Comparison of ENCODE assay signal across 12 cellular contexts in genomic region chr6:167858086-167858591, GRCh38. TPM values are rescaled to one million over a fixed set of nuclear protein-coding genes. Genes with fewer than 3 reads are reported as not detected.
A peak's percentile ranks its signal among the peaks of the same experiment; 100 is the strongest.
DNase-seq lines count a peak whose midpoint lies in the region; ATAC-seq, FAIRE-seq and TF ChIP-seq lines count a peak whose summit lies in the region.
"Had no signal": no experiment of that assay in that cellular context is flagged by ENCODE, and none has a peak within 500 bp of the region (broad histone marks: within the 10 kb centered on the region; RNA-seq: fewer than 3 reads in every experiment).

No MANE protein-coding gene starts in this region.

- H3K36me3 Mint-ChIP-seq in activated CD4-positive, alpha-beta memory T cell treated with anti-CD3 and anti-CD28 coated beads for 36 hours, result no peaks in the 10 kb centered on the region

- peaks cover 5% of the 10 kb centered on the region for H3K27me3 Mint-ChIP-seq in activated CD4-positive, alpha-beta memory T cell treated with anti-CD3 and anti-CD28 coated beads for 36 hours

- POLR2A ChIA-PET in activated CD4-positive, alpha-beta memory T cell treated with anti-CD3 and anti-CD28 coated beads for 36 hours (lab: Charles Lee), result no interaction called here
- POLR2A ChIA-PET in PC-9 (lab: Charles Lee; ENCODE audit: unreplicated experiment), result no interaction called here

- CTCF ChIA-PET in activated CD4-positive, alpha-beta memory T cell treated with anti-CD3 and anti-CD28 coated beads for 36 hours (lab: Charles Lee), result no interaction called here
- CTCF ChIA-PET in PC-9 (lab: Charles Lee), result no interaction called here

- TF ChIP-seq CTCF in AG09309 (IDR thresholded peaks at IDR 0.05; ENCODE audit: control insufficient read depth, insufficient read depth, low read depth, low read length, missing control alignments), result no peak
- TF ChIP-seq CTCF in mucosa of descending colon (IDR thresholded peaks at IDR 0.05), result no peak
- TF ChIP-seq CTCF in PC-9 (conservative IDR thresholded peaks at IDR 0.05), result no peak

- no peaks in the 10 kb centered on the region for H3K27me3 ChIP-seq in PC-9 (ENCODE audit: insufficient read depth, low read depth)
- no peaks in the 10 kb centered on the region for H3K27me3 ChIP-seq in effector memory CD4-positive, alpha-beta T cell (replicated peaks; ENCODE audit: control insufficient read depth, insufficient read depth, low read length, poor library complexity, severe bottlenecking)

- H3K27ac ChIP-seq in PC-9, result no peak overlapping the region
- no peak overlapping the region for H3K27ac ChIP-seq in effector memory CD4-positive, alpha-beta T cell (ENCODE audit: insufficient read depth, low read length, poor library complexity, severe bottlenecking)
- H3K27ac ChIP-seq: thoracic aorta had no signal

- H3F3A ChIP-seq in PC-9 (ENCODE audit: insufficient read depth, low read depth), result no peaks in the 10 kb centered on the region

- peaks cover 21% of the 10 kb centered on the region for H3K4me1 Mint-ChIP-seq in activated CD4-positive, alpha-beta memory T cell treated with anti-CD3 and anti-CD28 coated beads for 36 hours (ENCODE audit: low read depth)

- DNase-seq in AG09309 (ENCODE audit: low read depth) (peak; percentile 41), NCI-H226 (peak; percentile 56), mucosa of descending colon (no peak), PC-9 (no peak), SW 1271 (lab: John Stamatoyannopoulos, UW) (no peak)
- no peak for DNase-seq in activated CD4-positive, alpha-beta memory T cell treated with anti-CD3 and anti-CD28 coated beads for 36 hours
- no peak for DNase-seq in effector memory CD4-positive, alpha-beta T cell
- DNase-seq: NCI-H2029 treated with DMSO at 0.1 percent for 48 hours; stimulated activated CD4-positive, alpha-beta T cell treated with anti-CD3 and anti-CD28 coated beads, Interleukin-12 subunit alpha, Interleukin-12 subunit beta, amount 100 ng/mL, for 4 hours had no signal

- H3K4me2 ChIP-seq in PC-9, result no peak overlapping the region

- H3K9me3 ChIP-seq in mucosa of descending colon (no peaks in the 10 kb centered on the region), PC-9 (ENCODE audit: insufficient read depth, low read depth) (no peaks in the 10 kb centered on the region; the same call in 1 of the 2 replicates)
- no peaks in the 10 kb centered on the region for H3K9me3 ChIP-seq in effector memory CD4-positive, alpha-beta T cell (ENCODE audit: control insufficient read depth, low read length)
- H3K9me3 ChIP-seq: thoracic aorta had no signal

- H2AFZ ChIP-seq in PC-9, result no peak overlapping the region

- H3K4me1 ChIP-seq in mucosa of descending colon (ENCODE audit: low read depth) (peaks cover 7% of the 10 kb centered on the region), PC-9 (replicated peaks; ENCODE audit: insufficient read depth) (peaks cover 13% of the 10 kb centered on the region; the same call in 1 of the 2 replicates)
- H3K4me1 ChIP-seq in effector memory CD4-positive, alpha-beta T cell (ENCODE audit: control insufficient read depth, insufficient read depth, low read length, poor library complexity, severe bottlenecking), result no peaks in the 10 kb centered on the region

- H3K4me3 ChIP-seq in AG09309 (ENCODE audit: control insufficient read depth, low read depth, low read length), result no peak overlapping the region
- no peak overlapping the region for H3K4me3 ChIP-seq in mucosa of descending colon
- H3K4me3 ChIP-seq in PC-9, result no peak overlapping the region
- no peak overlapping the region for H3K4me3 ChIP-seq in effector memory CD4-positive, alpha-beta T cell (ENCODE audit: insufficient read depth, low read depth, low read length, poor library complexity, severe bottlenecking)
- H3K4me3 ChIP-seq: thoracic aorta had no signal

- no peaks in the 10 kb centered on the region for H3K9me2 ChIP-seq in PC-9 (ENCODE audit: insufficient read depth)

- H3K79me2 ChIP-seq in PC-9 (ENCODE audit: low read depth), result peaks cover 100% of the 10 kb centered on the region

- no peaks in the 10 kb centered on the region for H3K36me3 ChIP-seq in mucosa of descending colon (ENCODE audit: low read depth)
- H3K36me3 ChIP-seq in PC-9 (ENCODE audit: low read depth), result no peaks in the 10 kb centered on the region
- H3K36me3 ChIP-seq in effector memory CD4-positive, alpha-beta T cell (ENCODE audit: control insufficient read depth, insufficient read depth, low read length), result no peaks in the 10 kb centered on the region
- H3K36me3 ChIP-seq: thoracic aorta had no signal

- intact Hi-C loops in mucosa of descending colon (cut with DNase I, micrococcal nuclease), result no loop called here
- intact Hi-C loops in activated CD4-positive, alpha-beta memory T cell treated with anti-CD3 and anti-CD28 coated beads for 36 hours (cut with micrococcal nuclease), result loop anchor here (10.0 kb wide), 1 partner anchor 503 kb away; no protein-coding TSS in a partner anchor
- intact Hi-C loops in PC-9 (cut with micrococcal nuclease; ENCODE audit: unreplicated experiment), result loop anchor here (10.0 kb wide), 1 partner anchor 63 kb away; no protein-coding TSS in a partner anchor

- FAIRE-seq in endometrium (lab: Jason Lieb, UNC), result peak; percentile 21
- FAIRE-seq: TTC549 had no signal

- peak; percentile 53 for ATAC-seq in mucosa of descending colon

- H4K20me1 ChIP-seq in PC-9 (ENCODE audit: insufficient read depth), result peaks cover 14% of the 10 kb centered on the region

- no TSS peak for BruUV-seq in PC-9 (replicated peaks; lab: Mats Ljungman, UMichigan)

- no peak overlapping the region for H3K4me3 Mint-ChIP-seq in activated CD4-positive, alpha-beta memory T cell treated with anti-CD3 and anti-CD28 coated beads for 36 hours

- no peak overlapping the region for H3K27ac Mint-ChIP-seq in activated CD4-positive, alpha-beta memory T cell treated with anti-CD3 and anti-CD28 coated beads for 36 hours

- H3K9me3 Mint-ChIP-seq in activated CD4-positive, alpha-beta memory T cell treated with anti-CD3 and anti-CD28 coated beads for 36 hours, result no peaks in the 10 kb centered on the region

RNA-seq across cellular contexts. Expression of gene AFDN, which starts 31.4 kb away (rescaled TPM):
- total RNA-seq in mucosa of descending colon, result 100 to 1,000 TPM; 168 to 231 (median 208) TPM
- total RNA-seq in activated CD4-positive, alpha-beta memory T cell treated with anti-CD3 and anti-CD28 coated beads for 36 hours, result 10 to 100 TPM; 39.0 to 39.3 TPM
- total RNA-seq in PC-9 (2021), result 101 and 108 TPM in 2 replicates

Comparison
In these comparisons a context has a peak if more than half of its experiments do, and no peak if none do; other contexts are left out.
1. DNase-seq: peak in AG09309 (single experiment) and NCI-H226 (single experiment); none in mucosa of descending colon (0 of 3), activated CD4-positive, alpha-beta memory T cell treated with anti-CD3 and anti-CD28 coated beads for 36 hours (single experiment), PC-9 (0 of 2), SW 1271 (0 of 2) and effector memory CD4-positive, alpha-beta T cell (0 of 3).
2. intact Hi-C loops: an anchor here in activated CD4-positive, alpha-beta memory T cell treated with anti-CD3 and anti-CD28 coated beads for 36 hours (10.0 kb wide) and PC-9 (10.0 kb wide); none called in mucosa of descending colon.